1 cellular context compared by ENCODE assay signal in genomic region chr21:37071561-37072238, GRCh38.
TF ChIP-seq lines count a peak whose summit lies in the region.

No MANE protein-coding gene starts in this region.

TF ChIP-seq in GM12878, 131 proteins besides CTCF, POLR2A, EP300 and RAD21 (continued from another document):
- no peak for TF ChIP-seq PRDM15 (CRISPR knock-in tag; IDR thresholded peaks at IDR 0.05)
- no peak for TF ChIP-seq POLR2AphosphoS5 (IDR thresholded peaks at IDR 0.05; ENCODE audit: low read length)
- TF ChIP-seq ZBTB33 (IDR thresholded peaks at IDR 0.05): no peak
